Comparison of ENCODE assay signal across 8 cellular contexts in the genomic region with DNA sequence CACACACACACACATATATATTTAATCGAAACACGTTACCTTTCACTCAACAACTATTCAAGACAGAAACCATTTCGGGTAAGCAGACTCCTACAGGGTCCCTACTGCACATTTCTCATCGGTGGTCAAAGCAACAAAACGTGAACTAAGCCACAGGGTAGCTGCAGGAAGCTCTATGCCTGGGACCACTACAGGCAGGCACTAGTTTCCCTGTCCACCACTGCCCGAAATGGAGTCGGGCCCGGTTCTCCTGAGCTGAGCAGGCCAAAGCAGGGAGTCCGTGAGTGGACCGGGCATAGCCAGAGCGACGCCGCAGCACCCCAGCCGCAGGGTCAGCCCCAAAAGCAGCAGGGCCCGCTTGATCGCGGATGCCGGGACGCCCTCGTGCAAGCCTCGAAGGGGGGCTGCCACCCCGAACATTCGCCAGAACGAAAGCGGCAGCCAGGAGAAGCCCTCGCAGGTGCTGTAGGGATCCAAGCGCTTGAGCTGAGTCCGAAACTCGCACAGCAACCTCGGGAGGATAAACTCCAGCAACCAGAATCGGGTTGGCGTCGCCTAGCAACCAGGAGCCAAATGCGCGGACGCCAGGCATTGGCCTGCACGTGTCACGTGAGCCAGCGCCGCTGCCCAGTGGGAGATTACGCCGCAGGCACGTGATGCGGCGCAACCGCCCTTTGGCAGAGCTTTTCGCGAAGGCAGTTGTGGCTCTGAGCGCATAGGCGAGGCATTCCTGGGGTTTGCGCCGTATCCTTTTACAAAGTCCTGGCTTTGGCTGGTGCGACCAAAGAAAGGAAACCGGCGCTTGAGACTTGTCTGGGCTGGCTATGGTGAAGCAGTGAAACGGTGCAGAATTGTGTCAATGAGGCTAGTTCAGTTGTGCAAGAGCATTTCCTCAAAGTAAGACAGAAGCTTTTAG. TPM values are rescaled to one million over a fixed set of nuclear protein-coding genes. Genes with fewer than 3 reads are reported as not detected.
DNase-seq lines count a peak whose midpoint lies in the region; ATAC-seq lines count a peak whose summit lies in the region.

No MANE protein-coding gene starts in this region.

- DNase-seq in COR-L47 (lab: John Stamatoyannopoulos, UW) (peak; percentile 99), HUDEP-2 (lab: John Stamatoyannopoulos, UW; ENCODE audit: unreplicated experiment in 76 of 76) (peak; percentile 19 to 95 (median 90)), OCI-M2 (lab: John Stamatoyannopoulos, UW; ENCODE audit: unreplicated experiment) (peak; percentile 56)
- peak; percentile 91 to 94 for DNase-seq in activated T-cell treated with anti-CD3 and anti-CD28 coated beads, Interleukin-2, amount 50 U/mL, for 72 hours
- DNase-seq in stimulated activated CD8-positive, alpha-beta memory T cell treated with anti-CD3 and anti-CD28 coated beads, Interleukin-4, amount 100 ng/mL, for 24 hours (ENCODE audit: low read depth): peak; percentile 83

- no peaks in the 10 kb centered on the region for H3K27me3 ChIP-seq in mucosa of stomach (ENCODE audit: control insufficient read depth, insufficient read depth, low read length)

- H3K4me3 Mint-ChIP-seq in activated T-cell treated with anti-CD3 and anti-CD28 coated beads, Interleukin-2, amount 50 U/mL, for 72 hours: peak overlapping the region; percentile 81 to 89

- peaks cover 21% of the 10 kb centered on the region for H3K4me1 ChIP-seq in mucosa of stomach (ENCODE audit: control insufficient read depth, insufficient read depth, low read length)

- no peaks in the 10 kb centered on the region for H3K9me3 ChIP-seq in mucosa of stomach (ENCODE audit: control insufficient read depth, low read length)

- ATAC-seq in GM21367 (IDR thresholded peaks at IDR 0.05; ENCODE audit: unreplicated experiment) (peak; percentile 87), esophagus mucosa (peak; percentile 96)
- peak; percentile 99 for ATAC-seq in activated T-cell treated with anti-CD3 and anti-CD28 coated beads, Interleukin-2, amount 50 U/mL, for 72 hours (replicated peaks in 1 of 2)

- H3K27ac Mint-ChIP-seq in activated T-cell treated with anti-CD3 and anti-CD28 coated beads, Interleukin-2, amount 50 U/mL, for 72 hours: peak overlapping the region; percentile 27

- H3K27me3 Mint-ChIP-seq in activated T-cell treated with anti-CD3 and anti-CD28 coated beads, Interleukin-2, amount 50 U/mL, for 72 hours (ENCODE audit: low read depth): no peaks in the 10 kb centered on the region

- no peaks in the 10 kb centered on the region for H3K36me3 Mint-ChIP-seq in activated T-cell treated with anti-CD3 and anti-CD28 coated beads, Interleukin-2, amount 50 U/mL, for 72 hours (ENCODE audit: insufficient read depth in 2 of 2)

- H3K9me3 Mint-ChIP-seq in activated T-cell treated with anti-CD3 and anti-CD28 coated beads, Interleukin-2, amount 50 U/mL, for 72 hours: no peaks in the 10 kb centered on the region

- H3K36me3 ChIP-seq in mucosa of stomach (ENCODE audit: control insufficient read depth, insufficient read depth, low read length): no peaks in the 10 kb centered on the region

- peak overlapping the region; percentile 82 for H3K9ac ChIP-seq in mucosa of stomach (ENCODE audit: low read length)

- H3K4me1 Mint-ChIP-seq in activated T-cell treated with anti-CD3 and anti-CD28 coated beads, Interleukin-2, amount 50 U/mL, for 72 hours (ENCODE audit: low read depth): peaks cover 17% of the 10 kb centered on the region

- peak overlapping the region; percentile 85 for H3K4me3 ChIP-seq in mucosa of stomach (ENCODE audit: low read length)

RNA-seq across cellular contexts. Expression of gene DDI2, which starts 13.9 kb away (rescaled TPM):
- total RNA-seq in activated T-cell treated with anti-CD3 and anti-CD28 coated beads, Interleukin-2, amount 50 U/mL, for 72 hours: 10 to 100 TPM; 30.6 to 34.3 TPM
- 49.9 TPM for total RNA-seq in esophagus mucosa

RNA-seq across cellular contexts. Expression of gene AGMAT, which starts 18.5 kb away (rescaled TPM):
- total RNA-seq in activated T-cell treated with anti-CD3 and anti-CD28 coated beads, Interleukin-2, amount 50 U/mL, for 72 hours: 1 to 10 TPM; 7.8 to 8.5 TPM
- total RNA-seq in esophagus mucosa: 1.4 TPM

Comparison
In these comparisons a context has a peak if more than half of its experiments do, and no peak if none do; other contexts are left out.
1. Peak in every context shown above with its lines: DNase-seq, ATAC-seq and H3K4me3 ChIP-seq.